9 cellular contexts compared by ENCODE assay signal in genomic region chr19:6674868-6675305, GRCh38. TPM values are rescaled to one million over a fixed set of nuclear protein-coding genes. Genes with fewer than 3 reads are reported as not detected.
DNase-seq lines count a peak whose midpoint lies in the region; ATAC-seq and TF ChIP-seq lines count a peak whose summit lies in the region.
"Had no signal": no experiment of that assay in that cellular context is flagged by ENCODE, and none has a peak within 500 bp of the region (broad histone marks: within the 10 kb centered on the region; RNA-seq: fewer than 3 reads in every experiment).

No MANE protein-coding gene starts in this region.

- TF ChIP-seq CTCF in heart left ventricle (IDR thresholded peaks at IDR 0.05) = no peak

- WGBS in heart left ventricle, 4 donors = 11 to 20% (median 18%) methylated on average over 6 to 8 of the region's 8 CpGs

- peak overlapping the region; percentile 11; the same call in 1 of the 2 replicates for H3K4me3 ChIP-seq in GM08714 (ENCODE audit: low read length)
- peak overlapping the region in 1 of 12 donors; percentile 30 for H3K4me3 ChIP-seq in heart left ventricle

- peak overlapping the region in 1 of 12 donors; percentile 32 for H3K27ac ChIP-seq in heart left ventricle
- H3K27ac ChIP-seq: VCaP had no signal

- peaks cover 0 to 30% (median 0%) of the 10 kb centered on the region in 9 donors for H3K27me3 ChIP-seq in heart left ventricle

- ATAC-seq in HG02759 (IDR thresholded peaks at IDR 0.05; ENCODE audit: unreplicated experiment) = peak; percentile 57
- peak in 3 of 4 donors; percentile 50 to 62 (median 61) for ATAC-seq in heart left ventricle

- H3K36me3 ChIP-seq in heart left ventricle = no peaks in the 10 kb centered on the region

- H3K36me3 Mint-ChIP-seq in activated T-helper 2 cell treated with anti-CD3 and anti-CD28 coated beads, Interferon-gamma antibody, Interleukin-2, Interleukin-4, amounts not matched to agents 10 μg/mL and 5 μg/mL and 100 μg/mL, durations not matched to agents 14 hours and 24 hours and 36 hours (ENCODE audit: low read depth) = peaks cover 22% of the 10 kb centered on the region

- H3K4me1 ChIP-seq in heart left ventricle = peaks cover 0 to 24% (median 0%) of the 10 kb centered on the region in 12 donors

- peak overlapping the region; percentile 72 for H3K4me3 Mint-ChIP-seq in activated T-helper 2 cell treated with anti-CD3 and anti-CD28 coated beads, Interferon-gamma antibody, Interleukin-2, Interleukin-4, amounts not matched to agents 10 μg/mL and 5 μg/mL and 100 μg/mL, durations not matched to agents 14 hours and 24 hours and 36 hours (ENCODE audit: low read depth)

- H3K9me3 ChIP-seq in heart left ventricle = no peaks in the 10 kb centered on the region

- TF ChIP-seq POLR2A in heart left ventricle (IDR thresholded peaks at IDR 0.05) = no peak

- intact Hi-C loops in activated T-helper 2 cell treated with anti-CD3 and anti-CD28 coated beads, Interferon-gamma antibody, Interleukin-2, Interleukin-4, amounts not matched to agents 10 μg/mL and 5 μg/mL and 100 μg/mL, durations not matched to agents 14 hours and 24 hours and 36 hours (cut with micrococcal nuclease) = loop anchor here (1.0 to 5.0 kb wide), 3 partner anchors 14 to 137 kb away; no protein-coding TSS in a partner anchor
- intact Hi-C loops in heart left ventricle (cut with DNase I) = no loop called here

- H3K9me3 Mint-ChIP-seq in activated T-helper 2 cell treated with anti-CD3 and anti-CD28 coated beads, Interferon-gamma antibody, Interleukin-2, Interleukin-4, amounts not matched to agents 10 μg/mL and 5 μg/mL and 100 μg/mL, durations not matched to agents 14 hours and 24 hours and 36 hours = peaks cover 17% of the 10 kb centered on the region

- peak overlapping the region; percentile 89 for H3K27ac Mint-ChIP-seq in activated T-helper 2 cell treated with anti-CD3 and anti-CD28 coated beads, Interferon-gamma antibody, Interleukin-2, Interleukin-4, amounts not matched to agents 10 μg/mL and 5 μg/mL and 100 μg/mL, durations not matched to agents 14 hours and 24 hours and 36 hours

- peak; percentile 92 for DNase-seq in RPMI8226
- DNase-seq in activated T-helper 2 cell treated with anti-CD3 and anti-CD28 coated beads, Interferon-gamma antibody, Interleukin-2, Interleukin-4, amounts not matched to agents 10 μg/mL and 5 μg/mL and 100 μg/mL, durations not matched to agents 14 hours and 24 hours and 36 hours (ENCODE audit: low spot score) = peak; percentile 90
- DNase-seq in heart left ventricle = peak; percentile 42 to 79 (median 51)
- DNase-seq in stimulated activated CD4-positive, alpha-beta T cell treated with anti-CD3 and anti-CD28 coated beads, Interleukin-15, amount 100 ng/mL, for 24 hours = peak; percentile 95
- DNase-seq in NCI-H69 (lab: John Stamatoyannopoulos, UW) = no peak
- DNase-seq in COR-L47 (lab: John Stamatoyannopoulos, UW) = no peak

- H3K4me1 Mint-ChIP-seq in activated T-helper 2 cell treated with anti-CD3 and anti-CD28 coated beads, Interferon-gamma antibody, Interleukin-2, Interleukin-4, amounts not matched to agents 10 μg/mL and 5 μg/mL and 100 μg/mL, durations not matched to agents 14 hours and 24 hours and 36 hours (ENCODE audit: low read depth) = peaks cover 61% of the 10 kb centered on the region

- no peaks in the 10 kb centered on the region for H3K27me3 Mint-ChIP-seq in activated T-helper 2 cell treated with anti-CD3 and anti-CD28 coated beads, Interferon-gamma antibody, Interleukin-2, Interleukin-4, amounts not matched to agents 10 μg/mL and 5 μg/mL and 100 μg/mL, durations not matched to agents 14 hours and 24 hours and 36 hours (ENCODE audit: low read depth)

RNA-seq across cellular contexts. Expression of gene TNFSF14, which starts 4.9 kb away (rescaled TPM):
- total RNA-seq in activated T-helper 2 cell treated with anti-CD3 and anti-CD28 coated beads, Interferon-gamma antibody, Interleukin-2, Interleukin-4, amounts not matched to agents 10 μg/mL and 5 μg/mL and 100 μg/mL, durations not matched to agents 14 hours and 24 hours and 36 hours = 99.5 and 102 TPM in 2 replicates
- 1 to 10 TPM in 2 of 9 donors, under 1 TPM in 4, not detected in 3; 0.08 to 3.8 (median 0.28) TPM for total RNA-seq in heart left ventricle
- under 1 TPM; 0.07 to 0.30 TPM for polyA plus RNA-seq in heart left ventricle

RNA-seq across cellular contexts. Expression of gene C3, which starts 45.6 kb away (rescaled TPM):
- total RNA-seq in activated T-helper 2 cell treated with anti-CD3 and anti-CD28 coated beads, Interferon-gamma antibody, Interleukin-2, Interleukin-4, amounts not matched to agents 10 μg/mL and 5 μg/mL and 100 μg/mL, durations not matched to agents 14 hours and 24 hours and 36 hours = 4.4 and 6.3 TPM in 2 replicates
- total RNA-seq in heart left ventricle = 1,000 to 10,000 TPM in 1 of 9 donors, 100 to 1,000 TPM in 3, 10 to 100 TPM in 5; 31.7 to 1,888 (median 81.0) TPM
- polyA plus RNA-seq in heart left ventricle = 100 to 1,000 TPM in 1 of 2 donors, 10 to 100 TPM in 1; 64.9 to 136 TPM

Comparison
In these comparisons a context has a peak if more than half of its experiments do, and no peak if none do; other contexts are left out.
1. DNase-seq: peak in RPMI8226 (single experiment), activated T-helper 2 cell treated with anti-CD3 and anti-CD28 coated beads, Interferon-gamma antibody, Interleukin-2, Interleukin-4, amounts not matched to agents 10 μg/mL and 5 μg/mL and 100 μg/mL, durations not matched to agents 14 hours and 24 hours and 36 hours (single experiment), heart left ventricle (5 of 5) and stimulated activated CD4-positive, alpha-beta T cell treated with anti-CD3 and anti-CD28 coated beads, Interleukin-15, amount 100 ng/mL, for 24 hours (single experiment); none in NCI-H69 (single experiment) and COR-L47 (single experiment).
2. RNA of gene TNFSF14, which starts 4.9 kb away (total RNA-seq): 99.5 to 102 TPM in activated T-helper 2 cell treated with anti-CD3 and anti-CD28 coated beads, Interferon-gamma antibody, Interleukin-2, Interleukin-4, amounts not matched to agents 10 μg/mL and 5 μg/mL and 100 μg/mL, durations not matched to agents 14 hours and 24 hours and 36 hours; 0.08 to 3.8 TPM in heart left ventricle; every median in the first group is over 10 times any median in the second.